Comparison of ENCODE assay signal across 18 cellular contexts in the genomic region with DNA sequence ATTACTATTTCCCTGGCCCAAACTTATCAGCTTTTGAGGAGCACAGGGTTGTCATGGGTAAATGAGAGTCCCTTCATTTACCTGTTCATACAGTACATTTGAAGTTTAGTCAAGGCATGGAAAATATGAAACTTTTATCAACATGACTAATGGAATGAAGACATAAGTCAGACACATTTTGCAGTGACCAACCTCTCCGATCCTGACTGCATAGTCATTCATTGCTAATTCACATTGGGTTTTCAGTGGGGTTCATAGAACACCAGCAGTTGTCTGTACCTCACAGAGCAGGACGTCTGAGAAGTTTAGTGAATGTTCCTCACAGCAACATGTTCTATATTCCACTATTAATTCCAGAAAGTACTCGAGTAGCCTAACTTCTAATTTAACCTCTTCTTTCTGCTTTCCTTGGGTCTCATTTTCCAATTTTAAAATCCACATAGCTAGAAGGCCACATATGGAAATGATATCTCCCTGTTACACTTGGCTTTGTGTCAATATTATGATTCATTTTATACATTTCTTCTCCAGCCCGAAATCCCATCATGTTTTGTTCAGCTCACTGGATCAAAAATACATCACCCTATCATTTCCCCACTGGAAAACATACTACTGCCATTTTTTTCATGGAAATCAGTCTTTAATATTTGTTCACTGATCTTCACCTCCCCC.
DNase-seq lines count a peak whose midpoint lies in the region; FAIRE-seq and TF ChIP-seq lines count a peak whose summit lies in the region.
"Had no signal": no experiment of that assay in that cellular context is flagged by ENCODE, and none has a peak within 500 bp of the region (broad histone marks: within the 10 kb centered on the region; RNA-seq: fewer than 3 reads in every experiment).

No MANE protein-coding gene starts in this region.

- H3K9me3 ChIP-seq in GM23248 (ENCODE audit: low read depth) (no peaks in the 10 kb centered on the region), astrocyte (ENCODE audit: insufficient read depth, low read depth, low read length) (no peaks in the 10 kb centered on the region)
- H3K9me3 ChIP-seq: ascending aorta, esophagus squamous epithelium, left ventricle myocardium inferior, right lobe of liver, thoracic aorta had no signal

- TF ChIP-seq CTCF in astrocyte (IDR thresholded peaks at IDR 0.05; ENCODE audit: insufficient read depth, low read depth, low read length) (no peak), fibroblast of pulmonary artery (IDR thresholded peaks at IDR 0.05; ENCODE audit: low read length, missing control alignments) (no peak), GM13976 (IDR thresholded peaks at IDR 0.05; ENCODE audit: borderline replicate concordance, control extremely low read depth, extremely low read depth, insufficient read depth, missing control alignments) (no peak)

- H3K9me2 ChIP-seq in GM23248 (ENCODE audit: insufficient read depth) = no peaks in the 10 kb centered on the region

- peak overlapping the region; percentile 90 for H3K4me2 ChIP-seq in GM23248 (ENCODE audit: unreplicated experiment)
- H3K4me2 ChIP-seq in astrocyte (ENCODE audit: low read length) = peak overlapping the region; percentile 74

- H3K4me1 Mint-ChIP-seq in astrocyte (ENCODE audit: low read depth, unreplicated experiment) = peaks cover 14% of the 10 kb centered on the region

- H3K4me3 ChIP-seq in GM23248 (peak overlapping the region; percentile 53), astrocyte (ENCODE audit: insufficient read depth, low read depth, low read length) (no peak overlapping the region), fibroblast of pulmonary artery (replicated peaks; ENCODE audit: low read depth, low read length) (no peak overlapping the region)
- H3K4me3 ChIP-seq: ascending aorta, esophagus squamous epithelium, left ventricle myocardium inferior, right lobe of liver, thoracic aorta had no signal

- DNase-seq in GM23248 = peak; percentile 92
- peak; percentile 73 for DNase-seq in astrocyte (ENCODE audit: low read depth)
- DNase-seq in fibroblast of pulmonary artery (ENCODE audit: low read depth) = peak; percentile 51
- DNase-seq in stromal cell of bone marrow (ENCODE audit: low read depth) = peak; percentile 45
- no peak for DNase-seq in GM13976 (ENCODE audit: low spot score)
- DNase-seq in activated effector memory CD4-positive, alpha-beta T cell treated with anti-CD3 and anti-CD28 coated beads, Interleukin-2, amount 50 U/mL, for 16 hours = no peak
- no peak for DNase-seq in amygdala (lab: John Stamatoyannopoulos, UW)
- DNase-seq: activated CD4-positive, alpha-beta T cell treated with anti-CD3 and anti-CD28 coated beads for 4 hours; activated gamma-delta T cell; DMS53; esophagus squamous epithelium; left ventricle myocardium inferior; NCI-H446; OCI-M1; right lobe of liver; stimulated activated CD4-positive, alpha-beta T cell treated with anti-CD3 and anti-CD28 coated beads, Interleukin-4, amount 100 ng/mL, for 1 hour had no signal

- no peaks in the 10 kb centered on the region for H3K36me3 Mint-ChIP-seq in astrocyte (ENCODE audit: low read depth, unreplicated experiment)

- H3K4me1 ChIP-seq in GM23248 (ENCODE audit: insufficient read depth) (peaks cover 39% of the 10 kb centered on the region), astrocyte (ENCODE audit: insufficient read depth, low read length) (peaks cover 26% of the 10 kb centered on the region)
- H3K4me1 ChIP-seq: ascending aorta, left ventricle myocardium inferior, right lobe of liver had no signal

- H4K20me1 ChIP-seq in GM23248 (ENCODE audit: insufficient read depth) (no peaks in the 10 kb centered on the region), astrocyte (ENCODE audit: insufficient read depth, low read length) (no peaks in the 10 kb centered on the region)

- H3F3A ChIP-seq in GM23248 (ENCODE audit: insufficient read depth) = peaks cover 32% of the 10 kb centered on the region

- H3K9me3 Mint-ChIP-seq in astrocyte (ENCODE audit: unreplicated experiment) = peaks cover 2% of the 10 kb centered on the region

- H3K9ac ChIP-seq in GM23248 (peak overlapping the region; percentile 31; the same call in 1 of the 2 replicates), astrocyte (ENCODE audit: low read length) (peak overlapping the region; percentile 38)

- 0 out of 2 replicates have a peak overlapping the region, but pooled peaks have one; percentile 4 for H2AFZ ChIP-seq in GM23248
- H2AFZ ChIP-seq in astrocyte (ENCODE audit: low read depth, low read length) = no peak overlapping the region

- H3K79me2 ChIP-seq in GM23248 (ENCODE audit: insufficient read depth) = no peaks in the 10 kb centered on the region
- no peaks in the 10 kb centered on the region for H3K79me2 ChIP-seq in astrocyte (ENCODE audit: insufficient read depth, low read length)

- 0% methylated on average over 4 of the region's 4 CpGs for WGBS in GM23248 (ENCODE audit: low coverage in 1 of 2, low lambda C conversion rate in 2 of 2, missing lambda C conversion rate in 2 of 2), 2 experiments

- H3K27ac ChIP-seq in GM23248 = peak overlapping the region; percentile 79
- peak overlapping the region; percentile 68 for H3K27ac ChIP-seq in astrocyte (ENCODE audit: low read depth, low read length)
- H3K27ac ChIP-seq: ascending aorta, esophagus squamous epithelium, left ventricle myocardium inferior, right lobe of liver, thoracic aorta had no signal

- no peak overlapping the region for H3K27ac Mint-ChIP-seq in astrocyte (ENCODE audit: unreplicated experiment)

- no peaks in the 10 kb centered on the region for H3K27me3 ChIP-seq in GM23248 (replicated peaks; ENCODE audit: insufficient read depth)
- no peaks in the 10 kb centered on the region for H3K27me3 ChIP-seq in astrocyte (ENCODE audit: insufficient read depth, low read length)
- H3K27me3 ChIP-seq: ascending aorta, esophagus squamous epithelium, right lobe of liver had no signal

- H3K4me3 Mint-ChIP-seq in astrocyte (ENCODE audit: unreplicated experiment) = no peak overlapping the region

- H3K36me3 ChIP-seq in GM23248 (ENCODE audit: low read depth) (no peaks in the 10 kb centered on the region), astrocyte (ENCODE audit: insufficient read depth, low read length) (no peaks in the 10 kb centered on the region)
- H3K36me3 ChIP-seq: ascending aorta, esophagus squamous epithelium, left ventricle myocardium inferior, right lobe of liver, thoracic aorta had no signal

- peak; percentile 74 for FAIRE-seq in astrocyte (lab: Jason Lieb, UNC)

- in situ Hi-C loops in GM23248 (cut with MboI) (no loop called here), GM13976 (cut with MboI; ENCODE audit: low sequenced_read_pairs, unreplicated experiment) (no loop called here)

- no peaks in the 10 kb centered on the region for H3K27me3 Mint-ChIP-seq in astrocyte (ENCODE audit: low read depth, unreplicated experiment)

Comparison
In these comparisons a context has a peak if more than half of its experiments do, and no peak if none do; other contexts are left out.
1. DNase-seq: peak in GM23248 (single experiment), astrocyte (single experiment), fibroblast of pulmonary artery (single experiment) and stromal cell of bone marrow (single experiment); none in GM13976 (single experiment), activated effector memory CD4-positive, alpha-beta T cell treated with anti-CD3 and anti-CD28 coated beads, Interleukin-2, amount 50 U/mL, for 16 hours (single experiment) and amygdala (0 of 56).